ENCODE assay signal across 9 cellular contexts in genomic region chr20:64077876-64078551, GRCh38. TPM values are rescaled to one million over a fixed set of nuclear protein-coding genes. Genes with fewer than 3 reads are reported as not detected.
DNase-seq lines count a peak whose midpoint lies in the region; ATAC-seq and TF ChIP-seq lines count a peak whose summit lies in the region.
"Had no signal": no experiment of that assay in that cellular context is flagged by ENCODE, and none has a peak within 500 bp of the region (broad histone marks: within the 10 kb centered on the region; RNA-seq: fewer than 3 reads in every experiment).

No MANE protein-coding gene starts in this region.

- no peaks in the 10 kb centered on the region for H3K9me3 Mint-ChIP-seq in endothelial cell (ENCODE audit: unreplicated experiment)

- TF ChIP-seq CTCF in AG04449 (IDR thresholded peaks at IDR 0.05; ENCODE audit: insufficient read depth, low read length, missing control alignments) (no peak), endothelial cell (IDR thresholded peaks at IDR 0.05; ENCODE audit: unreplicated experiment) (no peak)

- POLR2A ChIA-PET in AG04449 (lab: Yijun Ruan, JAX) = interaction anchor here (1.0 to 2.3 kb wide), 2 partner anchors 9 to 15 kb away, joined by 3 to 7 read pairs; partner anchors contain the start of gene TCEA2

- DNase-seq in AG04449 (ENCODE audit: low read depth, low spot score) = no peak
- DNase-seq in activated CD4-positive, alpha-beta T cell treated with anti-CD3 and anti-CD28 coated beads, Interleukin-2, amount 50 U/mL, for 1 hour = peak; percentile 60
- peak; percentile 77 for DNase-seq in germinal center (ENCODE audit: low spot score)
- peak; percentile 67 for DNase-seq in stimulated activated naive CD8-positive, alpha-beta T cell treated with anti-CD3 and anti-CD28 coated beads, Interleukin-15, Interleukin-2, amounts not matched to agents 100 U/mL and 50 U/mL, for 24 hours
- DNase-seq in NCI-H2196 (lab: John Stamatoyannopoulos, UW; ENCODE audit: unreplicated experiment) = no peak
- DNase-seq in endothelial cell (ENCODE audit: low spot score) = no peak

- H3K4me3 Mint-ChIP-seq in endothelial cell (ENCODE audit: unreplicated experiment) = no peak overlapping the region

- peaks cover 19% of the 10 kb centered on the region for H3K4me1 Mint-ChIP-seq in endothelial cell (ENCODE audit: unreplicated experiment)

- H3K4me3 ChIP-seq in AG04449 (ENCODE audit: low read depth, low read length) = peak overlapping the region; percentile 67
- H3K4me3 ChIP-seq: body of pancreas had no signal

- no peak overlapping the region for H3K27ac Mint-ChIP-seq in endothelial cell (ENCODE audit: unreplicated experiment)

- peak; percentile 28 for ATAC-seq in HG02759 (IDR thresholded peaks at IDR 0.05; ENCODE audit: unreplicated experiment)
- peak; percentile 17 for ATAC-seq in stimulated activated naive CD8-positive, alpha-beta T cell treated with anti-CD3 and anti-CD28 coated beads, Interleukin-15, Interleukin-2, amounts not matched to agents 100 U/mL and 50 U/mL, for 24 hours
- ATAC-seq in HG03139 (IDR thresholded peaks at IDR 0.05; ENCODE audit: unreplicated experiment) = no peak
- ATAC-seq: body of pancreas had no signal

- CTCF ChIA-PET in AG04449 (lab: Yijun Ruan, JAX) = interaction anchor here (0.9 to 8.7 kb wide), 3 partner anchors 8 to 540 kb away, joined by 3 to 51 read pairs (median 3); no protein-coding TSS in a partner anchor

- H3K27me3 Mint-ChIP-seq in endothelial cell (ENCODE audit: unreplicated experiment) = peaks cover 14% of the 10 kb centered on the region

- H3K36me3 Mint-ChIP-seq in endothelial cell (ENCODE audit: low read depth, unreplicated experiment) = no peaks in the 10 kb centered on the region

RNA-seq across cellular contexts. Expression of gene RGS19, which starts 1.3 kb away (rescaled TPM):
- 26.2 TPM for total RNA-seq in endothelial cell (ENCODE audit: unreplicated experiment)

RNA-seq across cellular contexts. Expression of gene OPRL1, which starts 1.9 kb away (rescaled TPM):
- total RNA-seq in endothelial cell (ENCODE audit: unreplicated experiment) = 10.2 TPM

RNA-seq across cellular contexts. Expression of gene LKAAEAR1, which starts 6.2 kb away (rescaled TPM):
- total RNA-seq in endothelial cell (ENCODE audit: unreplicated experiment) = not detected

RNA-seq across cellular contexts. Expression of gene TCEA2, which starts 15.0 kb away (rescaled TPM):
- total RNA-seq in endothelial cell (ENCODE audit: unreplicated experiment) = 123 TPM

RNA-seq across cellular contexts. Expression of gene SOX18, which starts 28.6 kb away (rescaled TPM):
- total RNA-seq in endothelial cell (ENCODE audit: unreplicated experiment) = 149 TPM

Comparison
In these comparisons a context has a peak if more than half of its experiments do, and no peak if none do; other contexts are left out.
1. DNase-seq: peak in activated CD4-positive, alpha-beta T cell treated with anti-CD3 and anti-CD28 coated beads, Interleukin-2, amount 50 U/mL, for 1 hour (single experiment), germinal center (single experiment) and stimulated activated naive CD8-positive, alpha-beta T cell treated with anti-CD3 and anti-CD28 coated beads, Interleukin-15, Interleukin-2, amounts not matched to agents 100 U/mL and 50 U/mL, for 24 hours (single experiment); none in AG04449 (single experiment), NCI-H2196 (single experiment) and endothelial cell (single experiment).